Comparison of ENCODE assay signal across 8 cellular contexts in the genomic region with DNA sequence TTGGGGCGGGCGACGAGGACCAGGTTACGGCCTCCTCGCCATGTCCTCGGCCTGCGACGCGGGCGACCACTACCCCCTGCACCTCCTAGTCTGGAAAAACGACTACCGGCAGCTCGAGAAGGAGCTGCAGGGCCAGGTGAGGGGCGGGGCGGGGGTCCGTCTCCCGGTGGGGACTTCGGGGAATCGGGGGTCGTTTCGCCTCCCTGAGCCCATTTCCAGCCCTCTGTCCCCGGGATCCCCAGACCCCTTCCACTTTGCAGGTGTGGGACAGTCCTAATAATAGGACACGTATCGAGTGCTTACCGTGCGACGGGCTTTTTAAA. TPM values are rescaled to one million over a fixed set of nuclear protein-coding genes. Genes with fewer than 3 reads are reported as not detected.
DNase-seq lines count a peak whose midpoint lies in the region; ATAC-seq and TF ChIP-seq lines count a peak whose summit lies in the region.

No MANE protein-coding gene starts in this region.

- H3K4me3 ChIP-seq in ascending aorta (peak overlapping the region; percentile 91 to 93), lower leg skin (ENCODE audit: low read depth, poor library complexity, severe bottlenecking) (peak overlapping the region; percentile 89), tibial artery (peak overlapping the region; percentile 93 to 96)

- TF ChIP-seq POLR2A in lower leg skin (IDR thresholded peaks at IDR 0.05) = no peak

- intact Hi-C loops in ascending aorta (cut with DNase I) = loop anchor here (1.0 to 10.0 kb wide), 7 partner anchors 25 to 1437 kb away; a partner anchor contains a TSS
- intact Hi-C loops in lower leg skin (cut with DNase I; ENCODE audit: low total_unique reads) = no loop called here
- intact Hi-C loops in tibial artery (cut with DNase I; ENCODE audit: low total_unique reads) = loop anchor here (5.0 kb wide), 1 partner anchor 427 kb away; a partner anchor contains a TSS

- H3K36me3 ChIP-seq in ascending aorta (no peaks in the 10 kb centered on the region), tibial artery (no peaks in the 10 kb centered on the region)

- peak; percentile 28 for DNase-seq in activated CD8-positive, alpha-beta memory T cell treated with anti-CD3 and anti-CD28 coated beads, Interleukin-2, amount 50 U/mL, for 4 hours
- no peak for DNase-seq in activated CD8-positive, alpha-beta memory T cell treated with anti-CD3 and anti-CD28 coated beads, Interleukin-2, amount 50 U/mL, for 48 hours
- DNase-seq in ascending aorta (ENCODE audit: low spot score in 2 of 2) = no peak
- DNase-seq in lower leg skin (ENCODE audit: low spot score in 2 of 2) = peak in 1 of 2 donors; percentile 84
- no peak for DNase-seq in tibial artery
- DNase-seq in putamen (ENCODE audit: low spot score) = no peak
- no peak for DNase-seq in iPS-NIHi7 (ENCODE audit: extremely low spot score)

- peaks cover 4 to 17% of the 10 kb centered on the region in 2 donors for H3K4me1 ChIP-seq in ascending aorta
- H3K4me1 ChIP-seq in tibial artery = peaks cover 0 to 48% (median 23%) of the 10 kb centered on the region in 4 donors

- H3K27ac ChIP-seq in ascending aorta = peak overlapping the region; percentile 74 to 80
- H3K27ac ChIP-seq in tibial artery = peak overlapping the region; percentile 73 to 81

- H3K9me3 ChIP-seq in ascending aorta = no peaks in the 10 kb centered on the region
- H3K9me3 ChIP-seq in tibial artery = no peaks in the 10 kb centered on the region

- TF ChIP-seq CTCF in ascending aorta (IDR thresholded peaks at IDR 0.05) (no peak), lower leg skin (IDR thresholded peaks at IDR 0.05) (no peak), tibial artery (IDR thresholded peaks at IDR 0.05) (no peak)

- WGBS in lower leg skin, 2 donors = 0 to 1% methylated on average over 14 to 20 of the region's 27 CpGs

- H3K27me3 ChIP-seq in ascending aorta = no peaks in the 10 kb centered on the region
- H3K27me3 ChIP-seq in tibial artery = no peaks in the 10 kb centered on the region

- ATAC-seq in GM18861 (IDR thresholded peaks at IDR 0.05; ENCODE audit: unreplicated experiment) = no peak

RNA-seq across cellular contexts. Expression of a gene that starts 0.4 kb away (rescaled TPM):
- total RNA-seq in ascending aorta = 199 TPM
- total RNA-seq in lower leg skin = 100 to 1,000 TPM in 3 of 4 donors, 10 to 100 TPM in 1; 97.7 to 184 (median 143) TPM

RNA-seq across cellular contexts. Expression of a gene that starts 3.4 kb away (rescaled TPM):
- 44.9 TPM for total RNA-seq in ascending aorta
- total RNA-seq in lower leg skin = 10 to 100 TPM; 25.2 to 31.8 (median 28.5) TPM

RNA-seq across cellular contexts. Expression of a gene that starts 48.7 kb away (rescaled TPM):
- 0.96 TPM for total RNA-seq in ascending aorta
- 1 to 10 TPM; 4.2 to 10.0 (median 8.8) TPM for total RNA-seq in lower leg skin
